ENCODE assay signal across 10 cellular contexts in genomic region chr21:31874817-31875216, GRCh38. TPM values are rescaled to one million over a fixed set of nuclear protein-coding genes. Genes with fewer than 3 reads are reported as not detected.
DNase-seq lines count a peak whose midpoint lies in the region; ATAC-seq lines count a peak whose summit lies in the region.
"Had no signal": no experiment of that assay in that cellular context is flagged by ENCODE, and none has a peak within 500 bp of the region (broad histone marks: within the 10 kb centered on the region; RNA-seq: fewer than 3 reads in every experiment).

No MANE protein-coding gene starts in this region.

- no peaks in the 10 kb centered on the region for H3K36me3 Mint-ChIP-seq in T-cell

- POLR2A ChIA-PET in T-cell (lab: Charles Lee) = no interaction called here

- H3K4me1 Mint-ChIP-seq in T-cell = peaks cover 6 to 16% (median 6%) of the 10 kb centered on the region in 3 donors

- peaks cover 53 to 59% of the 10 kb centered on the region in 2 donors for H3K27me3 Mint-ChIP-seq in T-cell

- CTCF ChIA-PET in T-cell (lab: Charles Lee) = interaction anchor here in 1 of 2 donors (0.8 kb wide), 1 partner anchor 14 kb away, joined by 3 read pairs; no protein-coding TSS in a partner anchor

- H3K4me3 ChIP-seq in iPS-18c (ENCODE audit: insufficient read depth, low read depth, low read length) = peak overlapping the region; percentile 77; the same call in 1 of the 2 replicates

- no peaks in the 10 kb centered on the region for H3K9me3 ChIP-seq in iPS-18c (ENCODE audit: control insufficient read depth, insufficient read depth, low read length)
- H3K9me3 ChIP-seq: prostate gland had no signal

- H3K4me3 Mint-ChIP-seq in T-cell = peak overlapping the region in 2 of 3 donors; percentile 17 to 76

- no peak overlapping the region for H3K27ac Mint-ChIP-seq in T-cell

- H3K9me3 Mint-ChIP-seq in T-cell = no peaks in the 10 kb centered on the region

- ATAC-seq in T-cell (replicated peaks in 1 of 4) (no peak), GM19324 (IDR thresholded peaks at IDR 0.05; ENCODE audit: low FRiP score, unreplicated experiment) (no peak)

- DNase-seq in ELF-1 (ENCODE audit: low read depth, low spot score) (peak; percentile 70), T-cell (no peak), retina (peak; percentile 56), H4 (ENCODE audit: low spot score) (no peak), HK-2 (ENCODE audit: unreplicated experiment) (no peak), NCI-H446 (lab: John Stamatoyannopoulos, UW) (no peak)
- DNase-seq: activated gamma-delta T cell had no signal

RNA-seq across cellular contexts. Expression of gene HUNK, which starts 2.0 kb away (rescaled TPM):
- total RNA-seq in T-cell = 1 to 10 TPM in 1 of 5 donors, under 1 TPM in 2, not detected in 2; 0.22 to 1.1 (median 0.35) TPM
- 1.5 and 1.9 TPM in 2 replicates for total RNA-seq in H4 (2014; rRNA removed; shearing (Covaris generic))

Comparison
In these comparisons a context has a peak if more than half of its experiments do, and no peak if none do; other contexts are left out.
1. DNase-seq: peak in ELF-1 (single experiment) and retina (single experiment); none in T-cell (0 of 34), H4 (single experiment), HK-2 (single experiment) and NCI-H446 (0 of 2).